Comparison of ENCODE assay signal across 25 cellular contexts in the genomic region with DNA sequence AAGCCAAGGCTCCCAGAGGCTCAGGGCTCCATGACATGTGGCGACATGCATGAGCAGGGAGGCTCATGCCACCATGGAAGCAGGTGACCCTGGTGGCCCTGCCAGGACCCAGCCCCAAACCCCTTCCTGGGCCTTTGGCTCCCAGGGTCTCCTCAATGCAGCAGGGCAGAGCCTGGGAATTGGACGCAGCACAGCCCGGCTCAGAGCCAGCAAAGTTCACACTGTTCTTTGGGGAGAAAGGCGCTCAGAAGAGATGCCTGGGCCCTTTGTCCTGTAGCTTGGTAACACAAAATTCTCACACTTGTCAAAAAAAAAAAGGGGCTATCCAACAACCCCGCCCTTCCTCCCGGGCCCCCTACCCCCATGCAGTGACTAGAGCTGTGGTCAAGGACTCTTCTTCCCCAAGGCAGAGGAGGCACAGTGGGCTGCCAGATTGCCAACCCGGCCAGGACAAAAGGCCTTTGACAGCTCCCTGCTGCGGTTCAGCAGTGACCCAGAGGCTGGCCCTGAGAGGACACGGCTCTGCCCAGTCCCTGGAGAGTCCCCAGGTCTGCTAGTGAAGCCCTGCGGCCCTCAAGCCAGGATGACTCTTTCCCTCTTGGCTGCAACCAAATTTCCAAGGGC. TPM values are rescaled to one million over a fixed set of nuclear protein-coding genes. Genes with fewer than 3 reads are reported as not detected.
DNase-seq lines count a peak whose midpoint lies in the region; ATAC-seq, FAIRE-seq and TF ChIP-seq lines count a peak whose summit lies in the region.
"Had no signal": no experiment of that assay in that cellular context is flagged by ENCODE, and none has a peak within 500 bp of the region (broad histone marks: within the 10 kb centered on the region; RNA-seq: fewer than 3 reads in every experiment).

No MANE protein-coding gene starts in this region.

- TF ChIP-seq RAD21 in A549 (conservative IDR thresholded peaks at IDR 0.05 in 1 of 2, IDR thresholded peaks at IDR 0.05 in 1 of 2), result no peak

- no peaks in the 10 kb centered on the region for H3K79me2 ChIP-seq in hepatocyte

- no peaks in the 10 kb centered on the region for H3K36me3 Mint-ChIP-seq in osteocyte (ENCODE audit: unreplicated experiment)

- H4K20me1 ChIP-seq in hepatocyte (ENCODE audit: insufficient read depth, poor library complexity, severe bottlenecking), result no peaks in the 10 kb centered on the region

- peaks cover 27% of the 10 kb centered on the region for H3K27me3 ChIP-seq in hepatocyte
- H3K27me3 ChIP-seq in neuron (ENCODE audit: insufficient read depth, low read length), result no peaks in the 10 kb centered on the region

- H2AFZ ChIP-seq in hepatocyte (no peak overlapping the region), neuron (ENCODE audit: low read depth, low read length) (no peak overlapping the region)

- H3K27ac Mint-ChIP-seq in osteocyte (ENCODE audit: unreplicated experiment), result no peak overlapping the region
- H3K27ac Mint-ChIP-seq: activated T-cell treated with anti-CD3 and anti-CD28 coated beads, Interleukin-2, amount 50 U/mL, for 72 hours had no signal

- no peak overlapping the region for H3K4me3 ChIP-seq in A549
- H3K4me3 ChIP-seq in hepatocyte, result no peak overlapping the region
- peak overlapping the region; percentile 46 for H3K4me3 ChIP-seq in neuron (ENCODE audit: low read length)
- H3K4me3 ChIP-seq: left lung, mucosa of descending colon, pancreas, upper lobe of left lung had no signal

- H3K27me3 Mint-ChIP-seq in osteocyte (ENCODE audit: unreplicated experiment), result peaks cover 48% of the 10 kb centered on the region

- DNase-seq in A549 (ENCODE audit: low read depth in 1 of 2, low spot score in 1 of 2) (no peak), anterior cingulate cortex (lab: John Stamatoyannopoulos, UW) (peak in 53 of 58 donors; percentile 11 to 92 (median 60)), hepatocyte (ENCODE audit: low spot score) (no peak), NCI-H146 (lab: John Stamatoyannopoulos, UW) (no peak), NOMO-1 treated with dmso at 0.1 percent for 144 hours (lab: John Stamatoyannopoulos, UW; ENCODE audit: unreplicated experiment) (no peak), osteocyte (ENCODE audit: extremely low spot score, unreplicated experiment) (no peak)
- DNase-seq: activated naive CD4-positive, alpha-beta T cell treated with anti-CD3 and anti-CD28 coated beads, Interleukin-2, amount 50 U/mL, for 16 hours; activated T-cell treated with anti-CD3 and anti-CD28 coated beads, Interleukin-2, amount 50 U/mL, for 72 hours; DMS 273 treated with DMSO at 0.1 percent for 48 hours; left lung; mucosa of descending colon; NCI-H2171 treated with DMSO at 0.1 percent for 48 hours; NCI-H748 treated with DMSO at 0.1 percent for 48 hours; pancreas; stimulated activated CD4-positive, alpha-beta T cell treated with anti-CD3 and anti-CD28 coated beads, Interleukin-1b, Interleukin-23, amount 100 ng/mL, for 48 hours; stimulated activated naive CD8-positive, alpha-beta T cell treated with anti-CD3 and anti-CD28 coated beads, Interleukin-15, Interleukin-2, amounts not matched to agents 100 U/mL and 50 U/mL, for 24 hours; SW 1271; upper lobe of left lung had no signal

- no peak for TF ChIP-seq EP300 in A549 (IDR thresholded peaks at IDR 0.05)

- ATAC-seq in A549, result no peak
- no peak for ATAC-seq in HG02970 (IDR thresholded peaks at IDR 0.05; ENCODE audit: low FRiP score, unreplicated experiment)
- ATAC-seq: activated T-cell treated with anti-CD3 and anti-CD28 coated beads, Interleukin-2, amount 50 U/mL, for 72 hours; HepG2; left lung; mucosa of descending colon; pancreas; stimulated activated naive CD8-positive, alpha-beta T cell treated with anti-CD3 and anti-CD28 coated beads, Interleukin-15, Interleukin-2, amounts not matched to agents 100 U/mL and 50 U/mL, for 24 hours had no signal

- no peaks in the 10 kb centered on the region for H3K9me3 Mint-ChIP-seq in osteocyte (ENCODE audit: unreplicated experiment)
- H3K9me3 Mint-ChIP-seq: activated T-cell treated with anti-CD3 and anti-CD28 coated beads, Interleukin-2, amount 50 U/mL, for 72 hours had no signal

- no peak overlapping the region; the same call in 2 of the 3 replicates for H3K4me2 ChIP-seq in A549
- peak overlapping the region; percentile 86 for H3K4me2 ChIP-seq in hepatocyte

- H3K27ac ChIP-seq in A549, result peak overlapping the region; percentile 33 to 94; a peak in 5 of 6 replicates
- no peak overlapping the region for H3K27ac ChIP-seq in hepatocyte
- H3K27ac ChIP-seq: C4-2B, left lung, pancreas, upper lobe of left lung had no signal

- no peaks in the 10 kb centered on the region for H3K9me2 ChIP-seq in hepatocyte (replicated peaks; ENCODE audit: insufficient read depth)

- no peaks in the 10 kb centered on the region for H3K9me3 ChIP-seq in A549
- no peaks in the 10 kb centered on the region for H3K9me3 ChIP-seq in hepatocyte (ENCODE audit: low read depth)
- H3K9me3 ChIP-seq in neuron (ENCODE audit: low read length), result peaks cover 6% of the 10 kb centered on the region
- H3K9me3 ChIP-seq: left lung, mucosa of descending colon, pancreas, upper lobe of left lung had no signal

- H3K4me1 ChIP-seq in A549 (peaks cover 59% of the 10 kb centered on the region), hepatocyte (ENCODE audit: insufficient read depth) (peaks cover 20% of the 10 kb centered on the region), neuron (ENCODE audit: insufficient read depth, low read length) (peaks cover 41% of the 10 kb centered on the region)

- 78% methylated on average over 9 of the region's 10 CpGs for WGBS in A549 (ENCODE audit: missing lambda C conversion rate)
- 87% methylated on average over 10 of the region's 10 CpGs for WGBS in hepatocyte (ENCODE audit: low lambda C conversion rate, missing lambda C conversion rate)

- FAIRE-seq in A549 (lab: Jason Lieb, UNC), result no peak
- FAIRE-seq: A204.1, GM18507, HepG2, pancreas had no signal

- no peak overlapping the region for H3K4me3 Mint-ChIP-seq in osteocyte (ENCODE audit: unreplicated experiment)

- peaks cover 16% of the 10 kb centered on the region for H3K4me1 Mint-ChIP-seq in osteocyte (ENCODE audit: unreplicated experiment)

- POLR2A ChIA-PET in A549 (lab: Yijun Ruan, JAX), result interaction anchor here (1.1 kb wide), 1 partner anchor 28 kb away, joined by 5 read pairs; no protein-coding TSS in a partner anchor

- TF ChIP-seq CTCF in A549 (IDR thresholded peaks at IDR 0.05), result no peak
- no peak for TF ChIP-seq CTCF in hepatocyte (IDR thresholded peaks at IDR 0.05; ENCODE audit: poor library complexity)
- no peak for TF ChIP-seq CTCF in osteocyte (IDR thresholded peaks at IDR 0.05)

- no peaks in the 10 kb centered on the region for H3K36me3 ChIP-seq in hepatocyte (replicated peaks; ENCODE audit: insufficient read depth, low read depth)
- H3K36me3 ChIP-seq in neuron (ENCODE audit: insufficient read depth, low read length), result peaks cover 15% of the 10 kb centered on the region
- H3K36me3 ChIP-seq: left lung, pancreas, upper lobe of left lung had no signal

- CTCF ChIA-PET in A549 (lab: Yijun Ruan, JAX), result interaction anchor here (1.1 to 6.9 kb wide), 9 partner anchors 8 to 76 kb away, joined by 3 to 154 read pairs (median 5); a partner anchor contains a TSS

- no peak for TF ChIP-seq POLR2A in A549 (IDR thresholded peaks at IDR 0.05; ENCODE audit: low read length)

RNA-seq across cellular contexts. Expression of a gene that starts 2.0 kb away (rescaled TPM):
- 5.8 and 6.4 TPM in 2 replicates for polyA plus RNA-seq in A549 (2011; rRNA removed)
- polyA plus RNA-seq in A549 (2012; cell fraction: cytosol; rRNA removed), result 3.4 and 5.3 TPM in 2 replicates
- polyA plus RNA-seq in A549 (2012; cell fraction: nucleus; rRNA removed), result 9.6 and 12.0 TPM in 2 replicates
- polyA plus RNA-seq in A549 (2017; fragmentation: RNase III; extraction: RNeasy Plus Mini Kit Qiagen cat#74134 plus additional on column Dnase treatment), result 6.3 to 9.7 TPM (median 8.4 TPM) in 3 replicates
- polyA minus RNA-seq in A549 (2011; rRNA and poly(A)+ RNA removed), result 4.5 and 6.3 TPM in 2 replicates
- total RNA-seq in hepatocyte, result 13.5 and 23.0 TPM in 2 replicates
- 21.0 and 22.9 TPM in 2 replicates for polyA plus RNA-seq in hepatocyte
- total RNA-seq in osteocyte, result 0.62 TPM in 1 of 2 replicates, not detected in the other
- total RNA-seq: activated CD8-positive, alpha-beta memory T cell treated with anti-CD3 and anti-CD28 coated beads for 36 hours; activated T-cell treated with anti-CD3 and anti-CD28 coated beads, Interleukin-2, amount 50 U/mL, for 72 hours; HepG2; pancreas had no signal
- polyA plus RNA-seq: HepG2 had no signal

RNA-seq across cellular contexts. Expression of a gene that starts 16.6 kb away (rescaled TPM):
- 0.63 and 0.81 TPM in 2 replicates for polyA plus RNA-seq in A549 (2011; rRNA removed)
- 0.70 and 1.2 TPM in 2 replicates for polyA plus RNA-seq in A549 (2012; cell fraction: cytosol; rRNA removed)
- 16.7 and 18.5 TPM in 2 replicates for polyA plus RNA-seq in A549 (2012; cell fraction: nucleus; rRNA removed)
- 3.2 to 4.9 TPM (median 4.9 TPM) in 3 replicates for polyA plus RNA-seq in A549 (2017; fragmentation: RNase III; extraction: RNeasy Plus Mini Kit Qiagen cat#74134 plus additional on column Dnase treatment)
- 0.33 and 0.63 TPM in 2 replicates for polyA minus RNA-seq in A549 (2011; rRNA and poly(A)+ RNA removed)
- total RNA-seq in hepatocyte, result 0.43 TPM in 1 of 2 replicates, not detected in the other
- polyA plus RNA-seq in hepatocyte, result 2.0 and 2.1 TPM in 2 replicates
- total RNA-seq in osteocyte, result not detected in 2 replicates
- total RNA-seq: activated CD8-positive, alpha-beta memory T cell treated with anti-CD3 and anti-CD28 coated beads for 36 hours; pancreas had no signal

RNA-seq across cellular contexts. Expression of a gene that starts 20.3 kb away (rescaled TPM):
- polyA plus RNA-seq in A549 (2011; rRNA removed), result 41.0 and 43.5 TPM in 2 replicates
- 63.2 and 87.0 TPM in 2 replicates for polyA plus RNA-seq in A549 (2012; cell fraction: cytosol; rRNA removed)
- polyA plus RNA-seq in A549 (2012; cell fraction: nucleus; rRNA removed), result 528 and 670 TPM in 2 replicates
- polyA plus RNA-seq in A549 (2017; fragmentation: RNase III; extraction: RNeasy Plus Mini Kit Qiagen cat#74134 plus additional on column Dnase treatment), result 89.4 to 106 TPM (median 102 TPM) in 3 replicates
- 36.9 and 58.2 TPM in 2 replicates for polyA minus RNA-seq in A549 (2011; rRNA and poly(A)+ RNA removed)
- total RNA-seq in hepatocyte, result 54.9 and 78.2 TPM in 2 replicates
- 99.0 and 134 TPM in 2 replicates for polyA plus RNA-seq in hepatocyte
- total RNA-seq in osteocyte, result 116 and 119 TPM in 2 replicates

RNA-seq across cellular contexts. Expression of a gene that starts 36.3 kb away (rescaled TPM):
- polyA plus RNA-seq in A549 (2011; rRNA removed) (31.4 and 31.8 TPM in 2 replicates), A549 (2017; fragmentation: RNase III; extraction: RNeasy Plus Mini Kit Qiagen cat#74134 plus additional on column Dnase treatment) (33.4 to 37.9 TPM (median 37.8 TPM) in 3 replicates), hepatocyte (51.2 and 57.4 TPM in 2 replicates)
- 20.9 and 23.8 TPM in 2 replicates for polyA plus RNA-seq in A549 (2012; cell fraction: cytosol; rRNA removed)
- 23.7 and 28.7 TPM in 2 replicates for polyA plus RNA-seq in A549 (2012; cell fraction: nucleus; rRNA removed)
- 27.1 and 30.7 TPM in 2 replicates for polyA minus RNA-seq in A549 (2011; rRNA and poly(A)+ RNA removed)
- total RNA-seq in hepatocyte (35.9 and 36.0 TPM in 2 replicates), osteocyte (44.9 and 46.8 TPM in 2 replicates)

RNA-seq across cellular contexts. Expression of a gene that starts 40.7 kb away (rescaled TPM):
- polyA plus RNA-seq in A549 (2011; rRNA removed) (0.21 and 0.29 TPM in 2 replicates), A549 (2017; fragmentation: RNase III; extraction: RNeasy Plus Mini Kit Qiagen cat#74134 plus additional on column Dnase treatment) (0.91 to 0.93 TPM (median 0.92 TPM) in 3 replicates), hepatocyte (not detected in 2 replicates)
- polyA plus RNA-seq in A549 (2012; cell fraction: cytosol; rRNA removed), result 0.16 and 0.17 TPM in 2 replicates
- 3.0 and 4.2 TPM in 2 replicates for polyA plus RNA-seq in A549 (2012; cell fraction: nucleus; rRNA removed)
- 0.25 and 0.49 TPM in 2 replicates for polyA minus RNA-seq in A549 (2011; rRNA and poly(A)+ RNA removed)
- total RNA-seq in hepatocyte (not detected in 2 replicates), osteocyte (not detected in 2 replicates)
- total RNA-seq: activated CD8-positive, alpha-beta memory T cell treated with anti-CD3 and anti-CD28 coated beads for 36 hours; HepG2; left lung; mucosa of descending colon; pancreas had no signal
- polyA plus RNA-seq: HepG2 had no signal

Comparison
In these comparisons a context has a peak if more than half of its experiments do, and no peak if none do; other contexts are left out.
1. DNase-seq: peak in anterior cingulate cortex (53 of 58); none in A549 (0 of 2), hepatocyte (single experiment), NCI-H146 (single experiment), NOMO-1 treated with dmso at 0.1 percent for 144 hours (single experiment) and osteocyte (single experiment).